ENCODE assay signal across 28 cellular contexts in the genomic region with DNA sequence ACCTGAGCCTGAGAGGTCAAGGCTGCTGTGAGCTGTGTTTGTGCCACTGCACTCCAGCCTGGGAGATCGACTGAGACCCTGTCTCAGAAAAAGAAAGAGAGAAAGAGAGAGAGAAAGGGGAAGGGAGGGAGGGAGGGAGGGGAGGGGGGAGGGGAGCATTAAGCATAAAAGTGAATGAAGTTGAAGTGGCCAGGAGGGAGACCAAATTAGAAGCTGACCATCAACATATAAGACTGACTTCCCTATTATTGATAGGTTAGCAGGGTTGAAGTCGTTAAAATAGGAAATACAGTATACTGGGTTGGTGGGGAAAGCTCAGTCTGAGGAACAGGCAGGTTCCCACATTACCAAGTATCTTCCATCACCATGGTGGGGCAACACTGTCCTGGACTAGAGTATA.
"Had no signal": no experiment of that assay in that cellular context is flagged by ENCODE, and none has a peak within 500 bp of the region (broad histone marks: within the 10 kb centered on the region; RNA-seq: fewer than 3 reads in every experiment).

No MANE protein-coding gene starts in this region.

- H2AFZ ChIP-seq: neural progenitor cell, parathyroid adenoma had no signal

- H3K9me3 Mint-ChIP-seq: activated CD4-positive, alpha-beta memory T cell treated with anti-CD3 and anti-CD28 coated beads for 36 hours; activated T-helper 1 cell treated with anti-CD3 and anti-CD28 coated beads, Interleukin-12 subunit alpha, Interleukin-12 subunit beta, Interleukin-2, Interleukin-4 antibody, amounts not matched to agents 30 ng/mL and 10 ng/mL and 1 ng/mL, durations not matched to agents 14 hours and 24 hours and 36 hours; natural killer cell; neural progenitor cell; stimulated activated naive CD8-positive, alpha-beta T cell treated with anti-CD3 and anti-CD28 coated beads, Interleukin-15, Interleukin-2, amounts not matched to agents 100 ng/mL and 50 ng/mL, for 24 hours had no signal

- H3K79me2 ChIP-seq: parathyroid adenoma had no signal

- FAIRE-seq: frontal cortex, islet of Langerhans, TTC549 had no signal

- H3K4me2 ChIP-seq: neural progenitor cell had no signal

- H3K27ac ChIP-seq: body of pancreas, colonic mucosa, left lung, lower lobe of right lung, neural progenitor cell, parathyroid adenoma, psoas muscle, tibial artery, upper lobe of right lung, VCaP had no signal

- H3K9ac ChIP-seq: neural progenitor cell, parathyroid adenoma had no signal

- H3K27me3 Mint-ChIP-seq: activated CD4-positive, alpha-beta memory T cell treated with anti-CD3 and anti-CD28 coated beads for 36 hours; activated naive CD8-positive, alpha-beta T cell; stimulated activated naive CD8-positive, alpha-beta T cell treated with anti-CD3 and anti-CD28 coated beads, Interleukin-15, Interleukin-2, amounts not matched to agents 100 ng/mL and 50 ng/mL, for 24 hours had no signal

- H3K9me3 ChIP-seq: body of pancreas, colonic mucosa, left lung, lower lobe of right lung, psoas muscle, tibial artery, upper lobe of right lung had no signal

- H3K4me3 ChIP-seq: body of pancreas, colonic mucosa, left lung, lower lobe of right lung, neural progenitor cell, psoas muscle, tibial artery, upper lobe of right lung had no signal

- H3K4me3 Mint-ChIP-seq: activated CD4-positive, alpha-beta memory T cell treated with anti-CD3 and anti-CD28 coated beads for 36 hours; activated naive CD8-positive, alpha-beta T cell; activated T-helper 1 cell treated with anti-CD3 and anti-CD28 coated beads, Interleukin-12 subunit alpha, Interleukin-12 subunit beta, Interleukin-2, Interleukin-4 antibody, amounts not matched to agents 30 ng/mL and 10 ng/mL and 1 ng/mL, durations not matched to agents 14 hours and 24 hours and 36 hours; natural killer cell; neural progenitor cell; stimulated activated naive CD8-positive, alpha-beta T cell treated with anti-CD3 and anti-CD28 coated beads, Interleukin-15, Interleukin-2, amounts not matched to agents 100 ng/mL and 50 ng/mL, for 24 hours had no signal

- H3K36me3 ChIP-seq: colonic mucosa, left lung, lower lobe of right lung, neural progenitor cell, tibial artery, upper lobe of right lung had no signal

- H3K27me3 ChIP-seq: body of pancreas, colonic mucosa, left lung, neural progenitor cell, tibial artery, upper lobe of right lung had no signal

- DNase-seq: activated CD4-positive, alpha-beta memory T cell treated with anti-CD3 and anti-CD28 coated beads for 36 hours; activated CD4-positive, alpha-beta T cell treated with anti-CD3 and anti-CD28 coated beads for 4 hours; activated gamma-delta T cell; activated T-cell treated with anti-CD3 and anti-CD28 coated beads, Interleukin-2, amount 50 U/mL, for 1 hour; aorta; body of pancreas; cerebellar nuclear complex; colonic mucosa; effector memory CD4-positive, alpha-beta T cell; left lung; lower lobe of right lung; mesenchymal stem cell; natural killer cell; occipital lobe; psoas muscle; substantia nigra; T-helper 9 cell; tibial artery; upper lobe of right lung had no signal

- H3K4me1 ChIP-seq: body of pancreas, colonic mucosa, left lung, lower lobe of right lung, neural progenitor cell, upper lobe of right lung had no signal

- H3K27ac Mint-ChIP-seq: activated CD4-positive, alpha-beta memory T cell treated with anti-CD3 and anti-CD28 coated beads for 36 hours; activated naive CD8-positive, alpha-beta T cell; activated T-helper 1 cell treated with anti-CD3 and anti-CD28 coated beads, Interleukin-12 subunit alpha, Interleukin-12 subunit beta, Interleukin-2, Interleukin-4 antibody, amounts not matched to agents 30 ng/mL and 10 ng/mL and 1 ng/mL, durations not matched to agents 14 hours and 24 hours and 36 hours; natural killer cell; neural progenitor cell; stimulated activated naive CD8-positive, alpha-beta T cell treated with anti-CD3 and anti-CD28 coated beads, Interleukin-15, Interleukin-2, amounts not matched to agents 100 ng/mL and 50 ng/mL, for 24 hours had no signal

- H3K36me3 Mint-ChIP-seq: activated CD4-positive, alpha-beta memory T cell treated with anti-CD3 and anti-CD28 coated beads for 36 hours; activated naive CD8-positive, alpha-beta T cell; natural killer cell; neural progenitor cell had no signal
